8 cellular contexts compared by ENCODE assay signal in the genomic region with DNA sequence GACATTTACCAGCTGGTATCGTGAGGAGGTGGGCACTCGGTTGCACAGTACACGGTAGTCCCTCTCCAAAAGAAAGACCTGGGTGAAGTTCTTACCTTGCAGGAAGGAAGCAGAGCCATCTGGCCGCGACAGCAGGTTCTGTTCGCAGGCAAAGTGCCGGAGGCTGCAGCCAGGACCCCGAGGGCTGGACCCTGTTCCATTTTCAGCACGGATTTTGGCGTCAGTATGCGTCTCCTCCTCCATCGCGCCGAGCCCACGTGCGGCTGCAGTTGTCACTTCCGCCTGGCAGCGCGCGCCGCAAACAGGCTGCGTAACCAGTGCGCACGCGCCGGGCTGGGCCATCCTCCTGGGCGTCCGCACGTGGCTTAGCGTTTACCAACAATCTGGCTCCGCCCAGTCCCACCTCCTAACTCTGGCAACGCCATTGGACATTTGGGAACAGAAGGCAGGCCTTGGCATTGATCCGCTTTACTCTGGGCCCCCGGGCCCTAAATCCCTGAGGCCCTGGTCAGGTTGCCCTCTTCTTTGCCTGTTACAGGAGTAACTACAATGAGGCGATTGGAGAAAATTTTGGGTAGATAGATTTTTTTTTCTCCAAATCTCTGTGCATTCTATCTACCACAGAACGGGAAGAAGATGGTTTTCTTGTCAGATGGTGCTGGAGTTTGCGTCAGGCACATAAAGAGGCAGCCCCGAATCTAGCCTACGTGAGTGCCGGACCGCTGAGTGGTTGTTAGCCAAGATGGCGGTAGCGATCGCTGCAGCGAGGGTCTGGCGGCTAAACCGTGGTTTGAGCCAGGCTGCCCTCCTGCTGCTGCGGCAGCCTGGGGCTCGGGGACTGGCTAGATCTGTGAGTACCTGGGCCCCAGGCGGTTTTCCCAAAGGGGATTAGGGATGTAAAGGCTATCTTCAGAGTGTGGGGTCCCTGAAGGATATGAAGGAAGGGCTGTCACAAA. TPM values are rescaled to one million over a fixed set of nuclear protein-coding genes. Genes with fewer than 3 reads are reported as not detected.
DNase-seq lines count a peak whose midpoint lies in the region; ATAC-seq and TF ChIP-seq lines count a peak whose summit lies in the region.

A gene (plus strand): TSS at position 733 of the 956 bp plus-strand sequence. CDS start 10 bp downstream, at position 743.
A gene (minus strand): TSS at position 274 of the 956 bp plus-strand sequence. CDS start 31 bp downstream, at position 243.

- ATAC-seq in GM19397 (IDR thresholded peaks at IDR 0.05; ENCODE audit: unreplicated experiment): peak; percentile 95
- ATAC-seq in HG03571 (IDR thresholded peaks at IDR 0.05; ENCODE audit: unreplicated experiment): peak; percentile 82
- peak; percentile 98 for ATAC-seq in left lung

- no peaks in the 10 kb centered on the region for H3K9me3 ChIP-seq in left lung

- H3K36me3 ChIP-seq in left lung: peaks cover 0 to 5% of the 10 kb centered on the region in 2 donors

- H3K27me3 ChIP-seq in left lung: no peaks in the 10 kb centered on the region

- peaks cover 13 to 63% of the 10 kb centered on the region in 2 donors for H3K4me1 ChIP-seq in left lung

- peaks cover 11 to 32% of the 10 kb centered on the region in 2 donors for H3K36me3 Mint-ChIP-seq in CD14-positive monocyte

- DNase-seq in CD14-positive monocyte (ENCODE audit: low spot score): peak; percentile 100
- DNase-seq in NCI-H82 (lab: John Stamatoyannopoulos, UW): peak; percentile 100
- DNase-seq in activated CD4-positive, alpha-beta T cell treated with anti-CD3 and anti-CD28 coated beads, Interleukin-2, amount 50 U/mL, for 48 hours: peak; percentile 99
- peak; percentile 100 for DNase-seq in dermis blood vessel endothelial cell
- peak; percentile 99 for DNase-seq in left lung
- peak; percentile 96 to 97 for DNase-seq in stimulated activated CD4-positive, alpha-beta T cell treated with anti-CD3 and anti-CD28 coated beads, Interleukin-2, amount 100 ng/mL, for 48 hours

- H3K27ac Mint-ChIP-seq in CD14-positive monocyte: peak within 1 kb of the TSS; percentile 98 to 100 (median 99)

- peak within 1 kb of the TSS; percentile 86 to 93 for H3K27ac ChIP-seq in left lung

- H3K27me3 Mint-ChIP-seq in CD14-positive monocyte (ENCODE audit: low read depth in 3 of 3): no peaks in the 10 kb centered on the region

- peaks cover 0 to 5% (median 0%) of the 10 kb centered on the region in 7 donors for H3K9me3 Mint-ChIP-seq in CD14-positive monocyte

- peak within 1 kb of the TSS; percentile 84 to 94 for H3K4me3 ChIP-seq in left lung

- H3K4me3 Mint-ChIP-seq in CD14-positive monocyte: peak within 1 kb of the TSS; percentile 97

- intact Hi-C loops in CD14-positive monocyte (cut with micrococcal nuclease): loop anchor here (1.0 to 5.0 kb wide), 4 partner anchors 33 to 43 kb away; a partner anchor contains a TSS
- intact Hi-C loops in left lung (cut with DNase I): no loop called here

- TF ChIP-seq CTCF in CD14-positive monocyte (IDR thresholded peaks at IDR 0.05) (no peak), left lung (IDR thresholded peaks at IDR 0.05) (no peak)

- peaks cover 42% of the 10 kb centered on the region for H3K4me1 Mint-ChIP-seq in CD14-positive monocyte

RNA-seq across cellular contexts. Expression of the first gene that starts in this region (rescaled TPM):
- 10 to 100 TPM; 87.6 to 90.1 TPM for polyA plus RNA-seq in CD14-positive monocyte
- 36.9 and 69.8 TPM in 2 replicates for total RNA-seq in dermis blood vessel endothelial cell
- 10 to 100 TPM; 12.1 to 17.8 TPM for total RNA-seq in left lung

RNA-seq across cellular contexts. Expression of the second gene that starts in this region (rescaled TPM):
- 10 to 100 TPM; 40.5 to 58.7 TPM for polyA plus RNA-seq in CD14-positive monocyte
- total RNA-seq in dermis blood vessel endothelial cell: 8.8 and 11.9 TPM in 2 replicates
- 10 to 100 TPM; 10.3 to 17.4 TPM for total RNA-seq in left lung

Comparison
In these comparisons a context has a peak if more than half of its experiments do, and no peak if none do; other contexts are left out.
1. Peak in every context shown above with its lines: DNase-seq, ATAC-seq, H3K4me3 ChIP-seq and H3K27ac ChIP-seq.
2. intact Hi-C loops: an anchor here in CD14-positive monocyte (1.0 to 5.0 kb wide); none called in left lung.